27 cellular contexts compared by ENCODE assay signal in genomic region chr17:28881533-28882056, GRCh38.
"Had no signal": no experiment of that assay in that cellular context is flagged by ENCODE, and none has a peak within 500 bp of the region (broad histone marks: within the 10 kb centered on the region; RNA-seq: fewer than 3 reads in every experiment).

No MANE protein-coding gene starts in this region.

- H3K4me1 ChIP-seq: left lung, neural progenitor cell, pancreas, prostate gland, suprapubic skin, tibial artery, upper lobe of right lung had no signal

- ATAC-seq: left colon, left lung, natural killer cell, pancreas, right cardiac atrium, sciatic nerve, upper lobe of right lung had no signal

- H3K36me3 ChIP-seq: neural progenitor cell had no signal

- DNase-seq: hypothalamus; immature natural killer cell; kidney; left colon; left lung; mesendoderm; naive B cell; natural killer cell; nephron progenitor cell; retina; right cardiac atrium; stimulated activated CD4-positive, alpha-beta T cell treated with anti-CD3 and anti-CD28 coated beads, Interleukin-12 subunit alpha, Interleukin-12 subunit beta, amount 100 ng/mL, for 4 hours; stimulated activated CD4-positive, alpha-beta T cell treated with anti-CD3 and anti-CD28 coated beads, Interleukin-15, amount 100 ng/mL, for 24 hours; stimulated activated CD4-positive, alpha-beta T cell treated with anti-CD3 and anti-CD28 coated beads, Interleukin-2, amount 100 ng/mL, for 24 hours; stimulated activated CD4-positive, alpha-beta T cell treated with anti-CD3 and anti-CD28 coated beads, Interleukin-4, amount 100 ng/mL, for 1 hour; stimulated activated naive CD4-positive, alpha-beta T cell; tibial artery; trophoblast cell; upper lobe of right lung had no signal

- H3K27me3 ChIP-seq: left lung, neural progenitor cell, pancreas, suprapubic skin, tibial artery, upper lobe of right lung had no signal

- H3K27ac ChIP-seq: left lung, neural progenitor cell, pancreas, prostate gland, skin epidermis, suprapubic skin, thoracic aorta, tibial artery, upper lobe of right lung had no signal

- H3K9me3 ChIP-seq: left lung, pancreas, prostate gland, suprapubic skin, thoracic aorta, tibial artery, upper lobe of right lung had no signal

- H3K4me3 ChIP-seq: left lung, lung, neural progenitor cell, pancreas, prostate gland, skin epidermis, suprapubic skin, thoracic aorta, tibial artery, upper lobe of right lung had no signal
